In the genomic region with DNA sequence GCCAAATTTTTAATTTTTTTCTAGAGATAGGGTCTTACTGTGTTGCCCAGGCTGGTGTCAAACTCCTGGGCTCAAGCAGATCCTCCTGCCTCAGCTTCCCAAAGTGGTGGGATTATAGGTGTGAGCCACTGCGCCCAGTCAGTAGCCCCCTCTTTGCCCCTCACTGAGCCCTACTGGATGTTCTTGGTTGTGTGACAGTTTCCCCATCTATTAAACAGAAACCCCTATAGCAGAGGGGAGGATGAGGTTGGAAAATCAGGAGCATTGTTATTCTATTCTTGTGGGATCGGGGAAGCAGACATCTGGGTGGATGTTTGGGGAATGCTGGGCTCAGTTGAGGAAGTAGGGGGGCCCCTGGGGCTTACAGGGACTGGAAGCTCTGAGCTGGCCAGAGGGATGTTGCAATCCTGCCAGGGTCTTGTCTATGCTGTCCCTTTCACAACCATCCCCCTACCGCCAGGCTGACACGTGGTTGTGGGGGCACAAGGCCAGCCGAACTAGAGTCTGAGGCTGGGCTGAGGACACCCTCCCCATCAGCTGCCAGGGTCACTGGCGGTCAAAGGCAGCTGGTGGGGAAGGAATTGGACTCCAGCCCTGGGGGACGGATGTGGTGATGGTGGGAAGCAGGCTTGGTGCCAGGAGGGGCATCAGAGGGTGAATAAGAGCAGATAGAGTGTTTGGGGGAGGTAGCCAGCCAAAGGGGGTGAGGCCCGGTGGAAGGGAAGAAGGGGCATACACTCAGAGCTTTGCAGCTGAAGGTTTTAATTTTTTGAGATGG, we compare ENCODE assay signal across 7 cellular contexts. TPM values are rescaled to one million over a fixed set of nuclear protein-coding genes. Genes with fewer than 3 reads are reported as not detected.
DNase-seq lines count a peak whose midpoint lies in the region; ATAC-seq and TF ChIP-seq lines count a peak whose summit lies in the region.
"Had no signal": no experiment of that assay in that cellular context is flagged by ENCODE, and none has a peak within 500 bp of the region (broad histone marks: within the 10 kb centered on the region; RNA-seq: fewer than 3 reads in every experiment).

No MANE protein-coding gene starts in this region.

- H2AFZ ChIP-seq in trophoblast cell (ENCODE audit: insufficient read depth, low read length, poor library complexity), result no peak overlapping the region

- H3K79me2 ChIP-seq in trophoblast cell (ENCODE audit: control insufficient read depth, insufficient read depth, low read length, poor library complexity), result no peaks in the 10 kb centered on the region

- peak overlapping the region; percentile 57 for H2BK12ac ChIP-seq in trophoblast cell (ENCODE audit: low read length)

- ATAC-seq in GM18870 (IDR thresholded peaks at IDR 0.05; ENCODE audit: unreplicated experiment), result no peak

- no peaks in the 10 kb centered on the region for H3K27me3 ChIP-seq in HL-60 (ENCODE audit: insufficient read depth, poor library complexity, severe bottlenecking)
- no peaks in the 10 kb centered on the region for H3K27me3 ChIP-seq in trophoblast cell (ENCODE audit: insufficient read depth, low read length)
- H3K27me3 ChIP-seq: brain microvascular endothelial cell had no signal

- no peak overlapping the region; the same call in 1 of the 2 replicates for H3K27ac ChIP-seq in HL-60 (replicated peaks)
- H3K27ac ChIP-seq in trophoblast cell (ENCODE audit: low read depth, low read length), result no peak overlapping the region
- H3K27ac ChIP-seq: brain microvascular endothelial cell had no signal

- no peak overlapping the region for H3K9ac ChIP-seq in trophoblast cell (ENCODE audit: low read length)

- no peak overlapping the region for H2AK5ac ChIP-seq in trophoblast cell (ENCODE audit: low read length)

- no peak overlapping the region for H3K23ac ChIP-seq in trophoblast cell (ENCODE audit: low read length)

- H3K9me3 ChIP-seq in trophoblast cell (ENCODE audit: insufficient read depth, low read depth, low read length), result no peaks in the 10 kb centered on the region

- H2BK5ac ChIP-seq in trophoblast cell (ENCODE audit: low read depth, low read length, poor library complexity), result no peak overlapping the region

- no peak for TF ChIP-seq CTCF in HL-60 (IDR thresholded peaks at IDR 0.05; ENCODE audit: insufficient read depth, low read length)

- no peak overlapping the region for H2BK120ac ChIP-seq in trophoblast cell (ENCODE audit: insufficient read depth, low read length, poor library complexity)

- H3K4me1 ChIP-seq in trophoblast cell (ENCODE audit: control insufficient read depth in 1 of 2, insufficient read depth in 2 of 2, low read length in 2 of 2), result no peaks in the 10 kb centered on the region

- H3K14ac ChIP-seq in trophoblast cell (ENCODE audit: low read length), result no peak overlapping the region

- H3K36me3 ChIP-seq in trophoblast cell (ENCODE audit: control insufficient read depth in 1 of 2, insufficient read depth in 2 of 2, low read length in 2 of 2), result no peaks in the 10 kb centered on the region
- H3K36me3 ChIP-seq: brain microvascular endothelial cell had no signal

- H3K4me3 ChIP-seq in HL-60 (replicated peaks; ENCODE audit: insufficient read depth, low read length) (no peak overlapping the region), trophoblast cell (ENCODE audit: low read depth, low read length) (no peak overlapping the region)

- no peak overlapping the region for H3K4ac ChIP-seq in trophoblast cell (ENCODE audit: low read depth, low read length)

- no peak overlapping the region for H3K4me2 ChIP-seq in trophoblast cell (ENCODE audit: low read length)

- H3K18ac ChIP-seq in trophoblast cell (ENCODE audit: low read length), result no peak overlapping the region

- no peak overlapping the region for H4K12ac ChIP-seq in trophoblast cell (ENCODE audit: low read depth, low read length)

- DNase-seq in HL-60 (ENCODE audit: low read depth in 1 of 2, low spot score in 1 of 2), result peak; percentile 64 to 92
- peak; percentile 87 for DNase-seq in fibroblast of gingiva (ENCODE audit: low read depth)
- DNase-seq in trophoblast cell, result peak in 1 of 2 donors; percentile 29
- DNase-seq in activated CD4-positive, alpha-beta T cell treated with anti-CD3 and anti-CD28 coated beads, Interleukin-2, amount 50 U/mL, for 4 hours, result no peak
- no peak for DNase-seq in NCI-H510A (lab: John Stamatoyannopoulos, UW)
- DNase-seq: brain microvascular endothelial cell had no signal

- H3K79me1 ChIP-seq in trophoblast cell (ENCODE audit: low read length), result peaks cover 4% of the 10 kb centered on the region

- WGBS in trophoblast cell (ENCODE audit: extremely low coverage, insufficient coverage, insufficient read length), result no CpG with 5 or more reads among the region's 8 CpGs

- no peak overlapping the region for H4K8ac ChIP-seq in trophoblast cell (ENCODE audit: low read depth, low read length)

- H4K91ac ChIP-seq in trophoblast cell (ENCODE audit: low read depth, low read length), result no peak overlapping the region

RNA-seq across cellular contexts. Expression of a gene that starts 10.9 kb away (rescaled TPM):
- 192 and 210 TPM in 2 replicates for polyA plus RNA-seq in trophoblast cell (2013)

RNA-seq across cellular contexts. Expression of a gene that starts 16.7 kb away (rescaled TPM):
- polyA plus RNA-seq in trophoblast cell (2013), result not detected in 2 replicates

RNA-seq across cellular contexts. Expression of a gene that starts 19.7 kb away (rescaled TPM):
- polyA plus RNA-seq in trophoblast cell (2013), result 836 and 837 TPM in 2 replicates

RNA-seq across cellular contexts. Expression of a gene that starts 20.5 kb away (rescaled TPM):
- polyA plus RNA-seq in trophoblast cell (2013), result not detected in 2 replicates

RNA-seq across cellular contexts. Expression of a gene that starts 29.9 kb away (rescaled TPM):
- 94.4 and 100 TPM in 2 replicates for polyA plus RNA-seq in trophoblast cell (2013)

Comparison
In these comparisons a context has a peak if more than half of its experiments do, and no peak if none do; other contexts are left out.
1. DNase-seq: peak in HL-60 (2 of 2) and fibroblast of gingiva (single experiment); none in activated CD4-positive, alpha-beta T cell treated with anti-CD3 and anti-CD28 coated beads, Interleukin-2, amount 50 U/mL, for 4 hours (0 of 2) and NCI-H510A (single experiment).